In genomic region chr14:81382517-81383225, GRCh38 we compare ENCODE assay signal across 19 cellular contexts. TPM values are rescaled to one million over a fixed set of nuclear protein-coding genes. Genes with fewer than 3 reads are reported as not detected.
"Had no signal": no experiment of that assay in that cellular context is flagged by ENCODE, and none has a peak within 500 bp of the region (broad histone marks: within the 10 kb centered on the region; RNA-seq: fewer than 3 reads in every experiment).

No MANE protein-coding gene starts in this region.

- H3K27me3 ChIP-seq: dorsolateral prefrontal cortex, esophagus muscularis mucosa, upper lobe of right lung had no signal

- H3K9me3 Mint-ChIP-seq: activated naive CD4-positive, alpha-beta T cell treated with anti-CD3 and anti-CD28 coated beads for 36 hours; activated naive CD8-positive, alpha-beta T cell treated with anti-CD3 and anti-CD28 coated beads, Interleukin-2, amount 50 U/mL, for 24 hours; activated T-helper 2 cell treated with anti-CD3 and anti-CD28 coated beads, Interferon-gamma antibody, Interleukin-2, Interleukin-4, amounts not matched to agents 10 μg/mL and 5 μg/mL and 100 μg/mL, durations not matched to agents 14 hours and 24 hours and 36 hours; stimulated activated naive CD8-positive, alpha-beta T cell treated with anti-CD3 and anti-CD28 coated beads, Interleukin-15, amount 100 ng/mL, for 72 hours; T-cell had no signal

- DNase-seq: activated CD4-positive, alpha-beta T cell treated with anti-CD3 and anti-CD28 coated beads, Interleukin-2, amount 50 U/mL, for 48 hours; activated CD8-positive, alpha-beta memory T cell treated with anti-CD3 and anti-CD28 coated beads, Interleukin-2, amount 10 ng/mL, durations not matched to agents 7 days and 5 days; activated naive CD4-positive, alpha-beta T cell treated with anti-CD3 and anti-CD28 coated beads for 36 hours; activated naive CD8-positive, alpha-beta T cell treated with anti-CD3 and anti-CD28 coated beads, Interleukin-2, amount 50 U/mL, for 24 hours; activated T-cell treated with anti-CD3 and anti-CD28 coated beads, Interleukin-2, amount 50 U/mL, for 1 hour; aorta; dorsolateral prefrontal cortex; left ventricle myocardium superior; mesendoderm; nephron progenitor cell; psoas muscle; stimulated activated naive CD8-positive, alpha-beta T cell treated with anti-CD3 and anti-CD28 coated beads, Interleukin-15, amount 100 ng/mL, for 72 hours; T-cell; T-helper 9 cell; upper lobe of right lung had no signal

- H3K4me1 ChIP-seq: esophagus muscularis mucosa, psoas muscle, upper lobe of right lung had no signal

- H3K36me3 ChIP-seq: esophagus muscularis mucosa, upper lobe of right lung had no signal

- H3K4me1 Mint-ChIP-seq: activated CD8-positive, alpha-beta memory T cell treated with anti-CD3 and anti-CD28 coated beads, Interleukin-2, amount 10 ng/mL, durations not matched to agents 7 days and 5 days; activated naive CD8-positive, alpha-beta T cell treated with anti-CD3 and anti-CD28 coated beads, Interleukin-2, amount 50 U/mL, for 24 hours; stimulated activated naive CD8-positive, alpha-beta T cell treated with anti-CD3 and anti-CD28 coated beads, Interleukin-15, amount 100 ng/mL, for 72 hours; T-cell had no signal

- H3K36me3 Mint-ChIP-seq: activated CD8-positive, alpha-beta memory T cell treated with anti-CD3 and anti-CD28 coated beads, Interleukin-2, amount 10 ng/mL, durations not matched to agents 7 days and 5 days; T-cell had no signal

- ATAC-seq: activated CD8-positive, alpha-beta memory T cell treated with anti-CD3 and anti-CD28 coated beads, Interleukin-2, amount 10 ng/mL, durations not matched to agents 7 days and 5 days; activated naive CD8-positive, alpha-beta T cell treated with anti-CD3 and anti-CD28 coated beads, Interleukin-2, amount 50 U/mL, for 24 hours; left ventricle myocardium superior; psoas muscle; sciatic nerve; stimulated activated naive CD8-positive, alpha-beta T cell treated with anti-CD3 and anti-CD28 coated beads, Interleukin-15, amount 100 ng/mL, for 72 hours; T-cell; upper lobe of right lung had no signal

- H3K27ac Mint-ChIP-seq: activated CD8-positive, alpha-beta memory T cell treated with anti-CD3 and anti-CD28 coated beads, Interleukin-2, amount 10 ng/mL, durations not matched to agents 7 days and 5 days; activated naive CD4-positive, alpha-beta T cell treated with anti-CD3 and anti-CD28 coated beads for 36 hours; activated naive CD8-positive, alpha-beta T cell treated with anti-CD3 and anti-CD28 coated beads, Interleukin-2, amount 50 U/mL, for 24 hours; activated T-helper 2 cell treated with anti-CD3 and anti-CD28 coated beads, Interferon-gamma antibody, Interleukin-2, Interleukin-4, amounts not matched to agents 10 μg/mL and 5 μg/mL and 100 μg/mL, durations not matched to agents 14 hours and 24 hours and 36 hours; T-cell had no signal

- H3K4me3 Mint-ChIP-seq: activated CD8-positive, alpha-beta memory T cell treated with anti-CD3 and anti-CD28 coated beads, Interleukin-2, amount 10 ng/mL, durations not matched to agents 7 days and 5 days; activated naive CD4-positive, alpha-beta T cell treated with anti-CD3 and anti-CD28 coated beads for 36 hours; activated naive CD8-positive, alpha-beta T cell treated with anti-CD3 and anti-CD28 coated beads, Interleukin-2, amount 50 U/mL, for 24 hours; nephron progenitor cell; stimulated activated naive CD8-positive, alpha-beta T cell treated with anti-CD3 and anti-CD28 coated beads, Interleukin-15, amount 100 ng/mL, for 72 hours; T-cell had no signal

- H3K27me3 Mint-ChIP-seq: stimulated activated naive CD8-positive, alpha-beta T cell treated with anti-CD3 and anti-CD28 coated beads, Interleukin-15, amount 100 ng/mL, for 72 hours had no signal

- H3K9me3 ChIP-seq: esophagus muscularis mucosa, psoas muscle, upper lobe of right lung had no signal

- H3K27ac ChIP-seq: esophagus muscularis mucosa, psoas muscle, upper lobe of right lung had no signal

- H3K4me3 ChIP-seq: dorsolateral prefrontal cortex, esophagus muscularis mucosa, psoas muscle, upper lobe of right lung had no signal

RNA-seq across cellular contexts. Expression of gene STON2, which starts 17.5 kb away (rescaled TPM):
- total RNA-seq: activated T-helper 2 cell treated with anti-CD3 and anti-CD28 coated beads, Interferon-gamma antibody, Interleukin-2, Interleukin-4, amounts not matched to agents 10 μg/mL and 5 μg/mL and 100 μg/mL, durations not matched to agents 14 hours and 24 hours and 36 hours; fibroblast of villous mesenchyme had no signal
